ENCODE assay signal across 26 cellular contexts in the genomic region with DNA sequence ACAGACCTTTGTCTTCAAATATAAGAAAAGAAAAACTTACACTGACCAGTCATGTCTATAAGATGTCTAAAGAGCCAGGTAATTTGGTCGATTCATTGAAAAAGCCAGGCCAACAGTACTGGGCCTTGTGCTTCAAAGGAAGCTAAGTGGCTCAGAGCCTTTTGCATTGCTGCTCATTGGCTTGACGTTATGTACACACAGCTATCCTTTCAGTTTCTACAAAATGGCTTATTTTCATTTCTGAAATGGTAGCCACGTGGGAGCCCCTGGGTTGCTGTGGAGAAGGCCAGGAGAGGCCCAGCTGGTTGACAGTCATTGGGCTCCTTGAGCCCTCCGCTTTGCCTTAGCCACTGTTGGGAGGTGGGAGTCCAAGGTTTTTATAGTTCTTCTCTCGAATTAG.
DNase-seq lines count a peak whose midpoint lies in the region; TF ChIP-seq lines count a peak whose summit lies in the region.
"Had no signal": no experiment of that assay in that cellular context is flagged by ENCODE, and none has a peak within 500 bp of the region (broad histone marks: within the 10 kb centered on the region; RNA-seq: fewer than 3 reads in every experiment).

No MANE protein-coding gene starts in this region.

- intact Hi-C loops in sigmoid colon (cut with DNase I), result no loop called here

- no peak overlapping the region for H3K4me3 Mint-ChIP-seq in neural progenitor cell
- H3K4me3 Mint-ChIP-seq: CD14-positive monocyte; CD4-positive, alpha-beta memory T cell; CD4-positive, CD25-positive, alpha-beta regulatory T cell; CD8-positive, alpha-beta memory T cell had no signal

- no peaks in the 10 kb centered on the region for H3K79me1 ChIP-seq in neuronal stem cell (ENCODE audit: low read depth, low read length)

- no peak overlapping the region for H2BK15ac ChIP-seq in neuronal stem cell (ENCODE audit: low read length)

- no peak overlapping the region for H2AFZ ChIP-seq in neural progenitor cell (replicated peaks)
- H2AFZ ChIP-seq in neuronal stem cell (ENCODE audit: low read length), result peak overlapping the region; percentile 23

- no peak for TF ChIP-seq EP300 in sigmoid colon (IDR thresholded peaks at IDR 0.05)

- no peak overlapping the region for H2AK5ac ChIP-seq in neuronal stem cell (ENCODE audit: low read depth, low read length)

- H3K36me3 ChIP-seq in neural progenitor cell (no peaks in the 10 kb centered on the region), neuronal stem cell (replicated peaks in 1 of 2; ENCODE audit: control insufficient read depth in 2 of 2, insufficient read depth in 2 of 2, low read length in 2 of 2) (no peaks in the 10 kb centered on the region), sigmoid colon (no peaks in the 10 kb centered on the region)
- H3K36me3 ChIP-seq: BE2C, BLaER1 had no signal

- H3K4me1 Mint-ChIP-seq in neural progenitor cell, result peaks cover 9% of the 10 kb centered on the region
- H3K4me1 Mint-ChIP-seq: CD14-positive monocyte; CD4-positive, alpha-beta memory T cell; CD4-positive, CD25-positive, alpha-beta regulatory T cell; CD8-positive, alpha-beta memory T cell had no signal

- H3K27ac ChIP-seq in neural progenitor cell (no peak overlapping the region), neuronal stem cell (replicated peaks; ENCODE audit: low read length) (no peak overlapping the region), sigmoid colon (no peak overlapping the region)
- H3K27ac ChIP-seq: 22Rv1, A549, BLaER1 had no signal

- no peak for TF ChIP-seq POLR2A in sigmoid colon (IDR thresholded peaks at IDR 0.05)

- no peak overlapping the region for H3K14ac ChIP-seq in neuronal stem cell (ENCODE audit: low read length)

- H3F3A ChIP-seq in neural progenitor cell (ENCODE audit: low read depth), result no peaks in the 10 kb centered on the region

- no peak overlapping the region for H3K23ac ChIP-seq in neuronal stem cell (ENCODE audit: low read depth, low read length, poor library complexity)

- H3K9me3 ChIP-seq in neural progenitor cell (ENCODE audit: low read depth), result no peaks in the 10 kb centered on the region
- no peaks in the 10 kb centered on the region for H3K9me3 ChIP-seq in neuronal stem cell (replicated peaks in 1 of 2; ENCODE audit: control insufficient read depth in 2 of 2, insufficient read depth in 1 of 2, low read depth in 1 of 2, low read length in 2 of 2)
- H3K9me3 ChIP-seq in sigmoid colon, result no peaks in the 10 kb centered on the region
- H3K9me3 ChIP-seq: A549, BE2C, BLaER1 had no signal

- H3K79me2 ChIP-seq in neural progenitor cell (ENCODE audit: low read depth), result no peaks in the 10 kb centered on the region

- no peak overlapping the region for H4K8ac ChIP-seq in neuronal stem cell (ENCODE audit: low read depth, low read length)

- WGBS in neuronal stem cell (ENCODE audit: extremely low coverage in 2 of 2, insufficient read length in 2 of 2, insufficient replicate concordance in 1 of 2), 2 donors, result no CpG with 5 or more reads among the region's 5 CpGs
- 50 to 62% methylated on average over 5 of the region's 5 CpGs for WGBS in sigmoid colon, 2 donors

- H3K9ac ChIP-seq in neural progenitor cell (no peak overlapping the region), neuronal stem cell (ENCODE audit: low read depth, low read length, poor library complexity) (no peak overlapping the region)
- H3K9ac ChIP-seq: BLaER1 had no signal

- no peak overlapping the region for H2BK120ac ChIP-seq in neuronal stem cell (ENCODE audit: low read depth, low read length)

- H3K27ac Mint-ChIP-seq in neural progenitor cell, result peak overlapping the region; percentile 53
- H3K27ac Mint-ChIP-seq: CD14-positive monocyte; CD4-positive, alpha-beta memory T cell; CD4-positive, CD25-positive, alpha-beta regulatory T cell; CD8-positive, alpha-beta memory T cell had no signal

- no peak overlapping the region for H4K91ac ChIP-seq in neuronal stem cell (ENCODE audit: low read depth, low read length, poor library complexity)

- no peak overlapping the region for H2BK12ac ChIP-seq in neuronal stem cell (ENCODE audit: low read length)

- H3K4me2 ChIP-seq in neural progenitor cell, result peak overlapping the region; percentile 39
- H3K4me2 ChIP-seq in neuronal stem cell (ENCODE audit: insufficient read depth, low read length, poor library complexity, severe bottlenecking), result no peak overlapping the region
- H3K4me2 ChIP-seq: A549, BLaER1 had no signal

- no peak for TF ChIP-seq CTCF in neural progenitor cell (IDR thresholded peaks at IDR 0.05)
- TF ChIP-seq CTCF in sigmoid colon (IDR thresholded peaks at IDR 0.05), result no peak

- DNase-seq in NCI-H2227 (lab: John Stamatoyannopoulos, UW; ENCODE audit: unreplicated experiment) (peak; percentile 72), NCI-H2227 treated with DMSO at 0.1 percent for 48 hours (lab: John Stamatoyannopoulos, UW) (no peak), NCI-H774 (lab: John Stamatoyannopoulos, UW) (peak; percentile 14), neural progenitor cell (ENCODE audit: low spot score) (no peak), neuronal stem cell (ENCODE audit: low spot score) (no peak), AML-193 (lab: John Stamatoyannopoulos, UW) (no peak), UCSD-AML1 (lab: John Stamatoyannopoulos, UW; ENCODE audit: unreplicated experiment) (no peak), sigmoid colon (no peak)
- DNase-seq: BE2C; C1 segment of cervical spinal cord; CD4-positive, alpha-beta memory T cell; CD4-positive, CD25-positive, alpha-beta regulatory T cell; CD8-positive, alpha-beta memory T cell; COR-L47; DMS 273 treated with DMSO at 0.1 percent for 48 hours; DMS153; DMS53; DMS79; DND-41; EL; GDM1 had no signal

- no peaks in the 10 kb centered on the region for H3K36me3 Mint-ChIP-seq in neural progenitor cell
- H3K36me3 Mint-ChIP-seq: CD14-positive monocyte; CD4-positive, alpha-beta memory T cell; CD4-positive, CD25-positive, alpha-beta regulatory T cell; CD8-positive, alpha-beta memory T cell had no signal

- peaks cover 3% of the 10 kb centered on the region for H3K9me3 Mint-ChIP-seq in neural progenitor cell
- H3K9me3 Mint-ChIP-seq: CD14-positive monocyte; CD8-positive, alpha-beta memory T cell had no signal

- H3K27me3 Mint-ChIP-seq in neural progenitor cell (ENCODE audit: insufficient read depth, low read depth), result peaks cover 5% of the 10 kb centered on the region
- H3K27me3 Mint-ChIP-seq: CD4-positive, alpha-beta memory T cell; CD4-positive, CD25-positive, alpha-beta regulatory T cell had no signal

- no peak overlapping the region for H3K18ac ChIP-seq in neuronal stem cell (ENCODE audit: low read length)

- no peak overlapping the region for H3K4ac ChIP-seq in neuronal stem cell (ENCODE audit: low read length)

- no peak overlapping the region for H2BK5ac ChIP-seq in neuronal stem cell (ENCODE audit: low read length)

- no peaks in the 10 kb centered on the region for H4K20me1 ChIP-seq in neural progenitor cell (ENCODE audit: low read depth)
- H4K20me1 ChIP-seq: BLaER1 had no signal

- H3K4me3 ChIP-seq in neural progenitor cell (no peak overlapping the region), neuronal stem cell (ENCODE audit: low read length in 2 of 2) (no peak overlapping the region), sigmoid colon (no peak overlapping the region)
- H3K4me3 ChIP-seq: A549, BLaER1, GM12878 had no signal

- H3K4me1 ChIP-seq in neural progenitor cell (peaks cover 24% of the 10 kb centered on the region), neuronal stem cell (ENCODE audit: control insufficient read depth in 2 of 2, insufficient read depth in 1 of 2, low read depth in 1 of 2, low read length in 2 of 2) (peaks cover 2% of the 10 kb centered on the region in 2 donors), sigmoid colon (no peaks in the 10 kb centered on the region)
- H3K4me1 ChIP-seq: A549, BE2C, BLaER1 had no signal

- H3K27me3 ChIP-seq in neural progenitor cell (no peaks in the 10 kb centered on the region), neuronal stem cell (ENCODE audit: control insufficient read depth in 3 of 3, insufficient read depth in 3 of 3, low read depth in 1 of 3, low read length in 3 of 3) (peaks cover 0 to 24% (median 0%) of the 10 kb centered on the region in 3 experiments), sigmoid colon (no peaks in the 10 kb centered on the region)
- H3K27me3 ChIP-seq: BE2C had no signal

Comparison
In these comparisons a context has a peak if more than half of its experiments do, and no peak if none do; other contexts are left out.
1. DNase-seq: peak in NCI-H2227 (single experiment) and NCI-H774 (single experiment); none in NCI-H2227 treated with DMSO at 0.1 percent for 48 hours (single experiment), neural progenitor cell (single experiment), neuronal stem cell (single experiment), AML-193 (0 of 2), UCSD-AML1 (single experiment) and sigmoid colon (single experiment).